ENCODE assay signal across 15 cellular contexts in the genomic region with DNA sequence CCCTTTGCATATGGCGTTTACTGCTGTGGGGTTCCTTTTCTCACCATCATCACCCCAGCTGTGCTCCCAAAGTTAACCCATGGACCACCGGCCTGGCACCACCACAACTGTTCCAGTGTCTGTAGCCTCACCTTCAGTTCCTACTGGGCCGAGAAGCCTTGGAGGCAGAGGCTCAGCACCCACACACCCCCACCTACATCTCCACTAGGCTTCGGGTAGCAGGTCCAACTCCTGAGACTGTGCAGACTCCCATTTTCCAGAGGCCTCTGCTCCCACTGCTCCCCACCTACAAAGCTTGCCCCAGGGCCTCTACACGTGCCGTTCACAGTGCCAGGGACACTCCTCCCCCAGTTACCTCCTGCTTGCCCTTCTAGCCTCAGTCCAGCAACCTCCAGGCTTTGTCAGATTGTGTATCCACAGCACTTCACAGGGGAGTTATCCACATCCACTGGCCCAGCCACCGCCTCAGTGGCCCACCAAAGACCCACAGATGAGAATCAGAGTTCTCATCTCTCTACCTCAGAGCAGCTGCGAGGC. TPM values are rescaled to one million over a fixed set of nuclear protein-coding genes. Genes with fewer than 3 reads are reported as not detected.
DNase-seq lines count a peak whose midpoint lies in the region; ATAC-seq, FAIRE-seq and TF ChIP-seq lines count a peak whose summit lies in the region.
"Had no signal": no experiment of that assay in that cellular context is flagged by ENCODE, and none has a peak within 500 bp of the region (broad histone marks: within the 10 kb centered on the region; RNA-seq: fewer than 3 reads in every experiment).

No MANE protein-coding gene starts in this region.

- peak overlapping the region; percentile 32 to 39 (median 39) for H3K4me3 Mint-ChIP-seq in T-cell

- H3K9ac ChIP-seq in ES-I3 (ENCODE audit: low read depth, low read length) (peak overlapping the region; percentile 84; the same call in 1 of the 2 replicates), keratinocyte (ENCODE audit: control insufficient read depth, extremely low read depth, insufficient read depth, low read length) (no peak overlapping the region)

- no peaks in the 10 kb centered on the region for H4K20me1 ChIP-seq in keratinocyte (ENCODE audit: control insufficient read depth, extremely low read depth, insufficient read depth, low read length)

- FAIRE-seq in keratinocyte (lab: Jason Lieb, UNC), result no peak
- FAIRE-seq: frontal cortex, kidney had no signal

- H3K9me3 Mint-ChIP-seq in T-cell, result peaks cover 2 to 11% (median 10%) of the 10 kb centered on the region in 3 donors

- CTCF ChIA-PET in T-cell (lab: Charles Lee), result no interaction called here

- ATAC-seq in T-cell (replicated peaks in 1 of 4) (no peak), GM18520 (IDR thresholded peaks at IDR 0.05; ENCODE audit: unreplicated experiment) (no peak)

- H3K27me3 Mint-ChIP-seq in T-cell, result no peaks in the 10 kb centered on the region

- peak overlapping the region; percentile 90 for H3K27ac ChIP-seq in C4-2B
- H3K27ac ChIP-seq in keratinocyte (ENCODE audit: control insufficient read depth, insufficient read depth, low read length), result no peak overlapping the region
- H3K27ac ChIP-seq: testis had no signal

- no peaks in the 10 kb centered on the region for H3K9me1 ChIP-seq in keratinocyte (ENCODE audit: control insufficient read depth, extremely low read depth, insufficient read depth, low read length)

- TF ChIP-seq CTCF in C4-2B (conservative IDR thresholded peaks at IDR 0.05), result no peak
- no peak for TF ChIP-seq CTCF in keratinocyte (optimal IDR thresholded peaks at IDR 0.05 in 1 of 3, IDR thresholded peaks at IDR 0.05 in 1 of 3, conservative IDR thresholded peaks at IDR 0.05 in 1 of 3; ENCODE audit: extremely low read depth in 1 of 3, insufficient read depth in 2 of 3, low read length in 3 of 3)

- no peak for DNase-seq in T-cell
- no peak for DNase-seq in keratinocyte (ENCODE audit: low read depth, low spot score)
- DNase-seq in retina, result no peak
- DNase-seq in NCI-H1694 treated with DMSO at 0.1 percent for 48 hours (lab: John Stamatoyannopoulos, UW), result no peak
- DNase-seq: activated CD8-positive, alpha-beta memory T cell treated with anti-CD3 and anti-CD28 coated beads for 24 hours; effector CD4-positive, alpha-beta T cell; KG1; kidney; NCI-H1930; SW 1271; testis had no signal

- no peaks in the 10 kb centered on the region for H3K9me3 ChIP-seq in ES-I3 (ENCODE audit: control insufficient read depth, insufficient read depth, low read length)
- H3K9me3 ChIP-seq in keratinocyte (ENCODE audit: control insufficient read depth, low read depth, low read length), result no peaks in the 10 kb centered on the region
- H3K9me3 ChIP-seq: testis had no signal

- H3K36me3 ChIP-seq in ES-I3 (ENCODE audit: insufficient read depth, low read length), result no peaks in the 10 kb centered on the region
- no peaks in the 10 kb centered on the region for H3K36me3 ChIP-seq in keratinocyte (ENCODE audit: control insufficient read depth in 2 of 2, extremely low read depth in 1 of 2, insufficient read depth in 2 of 2, low read length in 2 of 2)

- dilution Hi-C loops in keratinocyte (cut with MboI; ENCODE audit: extremely low pct_ligation_motif_present, low sequenced_read_pairs), result no loop called here

- H3K4me1 Mint-ChIP-seq in T-cell, result peaks cover 16 to 26% (median 22%) of the 10 kb centered on the region in 3 donors

- peak overlapping the region in 1 of 2 donors; percentile 39 for H3K27ac Mint-ChIP-seq in T-cell

- no peak overlapping the region for H2AFZ ChIP-seq in keratinocyte (ENCODE audit: control insufficient read depth, low read length)

- POLR2A ChIA-PET in T-cell (lab: Charles Lee), result no interaction called here

- peak overlapping the region; percentile 78 for H3K4me2 ChIP-seq in keratinocyte (ENCODE audit: control insufficient read depth, extremely low read depth, insufficient read depth, low read depth, low read length)

- no peaks in the 10 kb centered on the region for H3K79me2 ChIP-seq in keratinocyte (ENCODE audit: control insufficient read depth, insufficient read depth, low read length)

- H3K4me1 ChIP-seq in ES-I3 (ENCODE audit: insufficient read depth, low read length), result 0 out of 2 replicates have a peak, but pooled peaks cover 5% of the 10 kb centered on the region
- H3K4me1 ChIP-seq in keratinocyte (ENCODE audit: control insufficient read depth, extremely low read depth, insufficient read depth, low read length), result peaks cover 12% of the 10 kb centered on the region

- no peaks in the 10 kb centered on the region for H3K27me3 ChIP-seq in keratinocyte (ENCODE audit: control insufficient read depth, extremely low read depth, insufficient read depth, low read length)
- H3K27me3 ChIP-seq: testis had no signal

- H3K4me3 ChIP-seq in keratinocyte (ENCODE audit: control insufficient read depth in 2 of 3, extremely low read depth in 1 of 3, insufficient read depth in 2 of 3, low read depth in 1 of 3, low read length in 3 of 3), result no peak overlapping the region
- H3K4me3 ChIP-seq: testis had no signal

- H3K36me3 Mint-ChIP-seq in T-cell, result no peaks in the 10 kb centered on the region

RNA-seq across cellular contexts. Expression of a gene that starts 14.1 kb away (rescaled TPM):
- total RNA-seq in T-cell, result 10 to 100 TPM in 4 of 5 donors, 1 to 10 TPM in 1; 8.4 to 18.3 (median 14.6) TPM
- polyA plus RNA-seq in keratinocyte, result 13.4 to 15.4 TPM (median 14.7 TPM) in 3 replicates
- 1.9 TPM for polyA plus RNA-seq in keratinocyte (2011; ENCODE audit: low read depth)
- polyA plus RNA-seq in keratinocyte (2011; cell fraction: cytosol; rRNA removed), result 7.9 and 16.2 TPM in 2 replicates
- 5.5 and 8.2 TPM in 2 replicates for polyA plus RNA-seq in keratinocyte (2011; cell fraction: nucleus; rRNA removed)
- 11.7 and 22.5 TPM in 2 replicates for polyA plus RNA-seq in keratinocyte (2012; ENCODE audit: low replicate concordance)
- 14.4 to 33.3 TPM (median 19.7 TPM) in 3 replicates for polyA minus RNA-seq in keratinocyte
- polyA minus RNA-seq in keratinocyte (2011; cell fraction: cytosol; rRNA and poly(A)+ RNA removed), result 18.8 TPM
- polyA minus RNA-seq in keratinocyte (2011; cell fraction: nucleus; rRNA and poly(A)+ RNA removed), result 4.1 and 5.6 TPM in 2 replicates

RNA-seq across cellular contexts. Expression of a gene that starts 21.6 kb away (rescaled TPM):
- 10 to 100 TPM; 12.0 to 20.5 (median 18.9) TPM for total RNA-seq in T-cell
- 2.1 to 4.7 TPM (median 2.7 TPM) in 3 replicates for polyA plus RNA-seq in keratinocyte
- 1.4 TPM for polyA plus RNA-seq in keratinocyte (2011; ENCODE audit: low read depth)
- polyA plus RNA-seq in keratinocyte (2011; cell fraction: cytosol; rRNA removed), result 1.5 and 3.5 TPM in 2 replicates
- polyA plus RNA-seq in keratinocyte (2011; cell fraction: nucleus; rRNA removed), result 6.4 and 9.9 TPM in 2 replicates
- polyA plus RNA-seq in keratinocyte (2012; ENCODE audit: low replicate concordance), result 3.7 and 3.9 TPM in 2 replicates
- 1.4 to 3.3 TPM (median 2.3 TPM) in 3 replicates for polyA minus RNA-seq in keratinocyte
- 2.1 TPM for polyA minus RNA-seq in keratinocyte (2011; cell fraction: cytosol; rRNA and poly(A)+ RNA removed)
- 4.5 and 5.7 TPM in 2 replicates for polyA minus RNA-seq in keratinocyte (2011; cell fraction: nucleus; rRNA and poly(A)+ RNA removed)

RNA-seq across cellular contexts. Expression of a gene that starts 21.9 kb away (rescaled TPM):
- 10 to 100 TPM in 4 of 5 donors, 1 to 10 TPM in 1; 8.3 to 27.8 (median 24.5) TPM for total RNA-seq in T-cell
- polyA plus RNA-seq in keratinocyte, result 3.1 to 8.2 TPM (median 4.6 TPM) in 3 replicates
- 2.3 TPM for polyA plus RNA-seq in keratinocyte (2011; ENCODE audit: low read depth)
- polyA plus RNA-seq in keratinocyte (2011; cell fraction: cytosol; rRNA removed), result 2.9 and 8.6 TPM in 2 replicates
- 8.5 and 12.5 TPM in 2 replicates for polyA plus RNA-seq in keratinocyte (2011; cell fraction: nucleus; rRNA removed)
- 7.5 and 14.9 TPM in 2 replicates for polyA plus RNA-seq in keratinocyte (2012; ENCODE audit: low replicate concordance)
- polyA minus RNA-seq in keratinocyte, result 2.6 to 12.6 TPM (median 3.4 TPM) in 3 replicates
- polyA minus RNA-seq in keratinocyte (2011; cell fraction: cytosol; rRNA and poly(A)+ RNA removed), result 15.7 TPM
- polyA minus RNA-seq in keratinocyte (2011; cell fraction: nucleus; rRNA and poly(A)+ RNA removed), result 9.2 and 10.1 TPM in 2 replicates

RNA-seq across cellular contexts. Expression of a gene that starts 30.8 kb away (rescaled TPM):
- 10 to 100 TPM; 17.9 to 33.2 (median 28.2) TPM for total RNA-seq in T-cell
- polyA plus RNA-seq in keratinocyte, result 5.0 to 10.8 TPM (median 6.6 TPM) in 3 replicates
- polyA plus RNA-seq in keratinocyte (2011; ENCODE audit: low read depth), result 1.2 TPM
- polyA plus RNA-seq in keratinocyte (2011; cell fraction: cytosol; rRNA removed), result 3.1 and 5.8 TPM in 2 replicates
- polyA plus RNA-seq in keratinocyte (2011; cell fraction: nucleus; rRNA removed), result 15.1 and 16.2 TPM in 2 replicates
- 6.7 and 7.9 TPM in 2 replicates for polyA plus RNA-seq in keratinocyte (2012; ENCODE audit: low replicate concordance)
- 8.1 to 14.9 TPM (median 9.4 TPM) in 3 replicates for polyA minus RNA-seq in keratinocyte
- polyA minus RNA-seq in keratinocyte (2011; cell fraction: cytosol; rRNA and poly(A)+ RNA removed), result 17.1 TPM
- 24.0 and 25.9 TPM in 2 replicates for polyA minus RNA-seq in keratinocyte (2011; cell fraction: nucleus; rRNA and poly(A)+ RNA removed)

RNA-seq across cellular contexts. Expression of a gene that starts 46.2 kb away (rescaled TPM):
- total RNA-seq in T-cell, result 100 to 1,000 TPM; 374 to 574 (median 403) TPM
- polyA plus RNA-seq in keratinocyte, result 290 to 316 TPM (median 298 TPM) in 3 replicates
- polyA plus RNA-seq in keratinocyte (2011; ENCODE audit: low read depth), result 166 TPM
- polyA plus RNA-seq in keratinocyte (2011; cell fraction: cytosol; rRNA removed), result 199 and 380 TPM in 2 replicates
- polyA plus RNA-seq in keratinocyte (2011; cell fraction: nucleus; rRNA removed), result 344 and 506 TPM in 2 replicates
- polyA plus RNA-seq in keratinocyte (2012; ENCODE audit: low replicate concordance), result 355 and 492 TPM in 2 replicates
- polyA minus RNA-seq in keratinocyte, result 1,017 to 2,182 TPM (median 1,062 TPM) in 3 replicates
- 738 TPM for polyA minus RNA-seq in keratinocyte (2011; cell fraction: cytosol; rRNA and poly(A)+ RNA removed)
- polyA minus RNA-seq in keratinocyte (2011; cell fraction: nucleus; rRNA and poly(A)+ RNA removed), result 573 and 589 TPM in 2 replicates
